Comparison of ENCODE assay signal across 10 cellular contexts in genomic region chr13:85798999-85799646, GRCh38. TPM values are rescaled to one million over a fixed set of nuclear protein-coding genes. Genes with fewer than 3 reads are reported as not detected.
DNase-seq lines count a peak whose midpoint lies in the region; ATAC-seq lines count a peak whose summit lies in the region.
"Had no signal": no experiment of that assay in that cellular context is flagged by ENCODE, and none has a peak within 500 bp of the region (broad histone marks: within the 10 kb centered on the region; RNA-seq: fewer than 3 reads in every experiment).

Gene SLITRK6, minus strand, starts transcription at chr13:85799419. Its CDS starts 2,911 bp downstream, at chr13:85796508.

- no peaks in the 10 kb centered on the region for H3K27me3 Mint-ChIP-seq in activated T-helper 2 cell treated with anti-CD3 and anti-CD28 coated beads, Interferon-gamma antibody, Interleukin-2, Interleukin-4, amounts not matched to agents 10 μg/mL and 5 μg/mL and 100 μg/mL, durations not matched to agents 14 hours and 24 hours and 36 hours (ENCODE audit: low read depth)

- ATAC-seq in GM21390 (IDR thresholded peaks at IDR 0.05; ENCODE audit: unreplicated experiment), result no peak

- H3K4me1 Mint-ChIP-seq in activated T-helper 2 cell treated with anti-CD3 and anti-CD28 coated beads, Interferon-gamma antibody, Interleukin-2, Interleukin-4, amounts not matched to agents 10 μg/mL and 5 μg/mL and 100 μg/mL, durations not matched to agents 14 hours and 24 hours and 36 hours (ENCODE audit: low read depth), result no peaks in the 10 kb centered on the region

- no peaks in the 10 kb centered on the region for H3K9me3 Mint-ChIP-seq in activated T-helper 2 cell treated with anti-CD3 and anti-CD28 coated beads, Interferon-gamma antibody, Interleukin-2, Interleukin-4, amounts not matched to agents 10 μg/mL and 5 μg/mL and 100 μg/mL, durations not matched to agents 14 hours and 24 hours and 36 hours

- no peak within 1 kb of the TSS for H3K4me3 Mint-ChIP-seq in activated T-helper 2 cell treated with anti-CD3 and anti-CD28 coated beads, Interferon-gamma antibody, Interleukin-2, Interleukin-4, amounts not matched to agents 10 μg/mL and 5 μg/mL and 100 μg/mL, durations not matched to agents 14 hours and 24 hours and 36 hours (ENCODE audit: low read depth)

- no peaks in the 10 kb centered on the region for H3K27me3 ChIP-seq in stomach smooth muscle (ENCODE audit: control insufficient read depth in 1 of 2, insufficient read depth in 2 of 2, low read length in 2 of 2)

- H3K4me3 ChIP-seq in stomach smooth muscle (ENCODE audit: low read length in 2 of 2), result peak within 1 kb of the TSS; percentile 59 to 80

- H3K9ac ChIP-seq in stomach smooth muscle (ENCODE audit: low read length in 2 of 2), result peak within 1 kb of the TSS in 1 of 2 donors; percentile 31
- H3K9ac ChIP-seq: parathyroid adenoma had no signal

- peaks cover 0 to 5% of the 10 kb centered on the region in 2 donors for H3K36me3 ChIP-seq in stomach smooth muscle (ENCODE audit: control insufficient read depth in 2 of 2, insufficient read depth in 2 of 2, low read length in 2 of 2)

- H3K9me3 ChIP-seq in stomach smooth muscle (ENCODE audit: control insufficient read depth in 2 of 2, low read length in 2 of 2), result no peaks in the 10 kb centered on the region

- H3K4me1 ChIP-seq in stomach smooth muscle (ENCODE audit: control insufficient read depth, insufficient read depth, low read length), result no peaks in the 10 kb centered on the region
- H3K4me1 ChIP-seq: parathyroid adenoma had no signal

- no peak within 1 kb of the TSS for H3K27ac Mint-ChIP-seq in activated T-helper 2 cell treated with anti-CD3 and anti-CD28 coated beads, Interferon-gamma antibody, Interleukin-2, Interleukin-4, amounts not matched to agents 10 μg/mL and 5 μg/mL and 100 μg/mL, durations not matched to agents 14 hours and 24 hours and 36 hours

- no peak within 1 kb of the TSS for H3K27ac ChIP-seq in stomach smooth muscle (ENCODE audit: low read length)
- H3K27ac ChIP-seq: parathyroid adenoma had no signal

- H3K36me3 Mint-ChIP-seq in activated T-helper 2 cell treated with anti-CD3 and anti-CD28 coated beads, Interferon-gamma antibody, Interleukin-2, Interleukin-4, amounts not matched to agents 10 μg/mL and 5 μg/mL and 100 μg/mL, durations not matched to agents 14 hours and 24 hours and 36 hours (ENCODE audit: low read depth), result no peaks in the 10 kb centered on the region

- peak; percentile 11 for DNase-seq in DMS 273 (lab: John Stamatoyannopoulos, UW; ENCODE audit: unreplicated experiment)
- DNase-seq in DMS 273 treated with DMSO at 0.1 percent for 48 hours (lab: John Stamatoyannopoulos, UW), result no peak
- DNase-seq in RKO (ENCODE audit: low spot score), result peak; percentile 74
- peak; percentile 57 for DNase-seq in fibroblast of the conjunctiva (ENCODE audit: low read depth)
- DNase-seq in activated T-helper 2 cell treated with anti-CD3 and anti-CD28 coated beads, Interferon-gamma antibody, Interleukin-2, Interleukin-4, amounts not matched to agents 10 μg/mL and 5 μg/mL and 100 μg/mL, durations not matched to agents 14 hours and 24 hours and 36 hours (ENCODE audit: low spot score), result no peak
- DNase-seq in DMS79 (lab: John Stamatoyannopoulos, UW), result no peak
- DNase-seq: 8988T had no signal

- intact Hi-C loops in activated T-helper 2 cell treated with anti-CD3 and anti-CD28 coated beads, Interferon-gamma antibody, Interleukin-2, Interleukin-4, amounts not matched to agents 10 μg/mL and 5 μg/mL and 100 μg/mL, durations not matched to agents 14 hours and 24 hours and 36 hours (cut with micrococcal nuclease), result no loop called here

RNA-seq across cellular contexts. Expression of gene SLITRK6, which starts in this region (rescaled TPM):
- not detected in 2 replicates for total RNA-seq in activated T-helper 2 cell treated with anti-CD3 and anti-CD28 coated beads, Interferon-gamma antibody, Interleukin-2, Interleukin-4, amounts not matched to agents 10 μg/mL and 5 μg/mL and 100 μg/mL, durations not matched to agents 14 hours and 24 hours and 36 hours

Comparison
In these comparisons a context has a peak if more than half of its experiments do, and no peak if none do; other contexts are left out.
1. DNase-seq: peak in DMS 273 (single experiment), RKO (single experiment) and fibroblast of the conjunctiva (single experiment); none in DMS 273 treated with DMSO at 0.1 percent for 48 hours (single experiment), activated T-helper 2 cell treated with anti-CD3 and anti-CD28 coated beads, Interferon-gamma antibody, Interleukin-2, Interleukin-4, amounts not matched to agents 10 μg/mL and 5 μg/mL and 100 μg/mL, durations not matched to agents 14 hours and 24 hours and 36 hours (single experiment) and DMS79 (single experiment).